In genomic region chr4:155532373-155532772, GRCh38 we compare ENCODE assay signal across 21 cellular contexts.
DNase-seq lines count a peak whose midpoint lies in the region; ATAC-seq, FAIRE-seq and TF ChIP-seq lines count a peak whose summit lies in the region.
"Had no signal": no experiment of that assay in that cellular context is flagged by ENCODE, and none has a peak within 500 bp of the region (broad histone marks: within the 10 kb centered on the region; RNA-seq: fewer than 3 reads in every experiment).

No MANE protein-coding gene starts in this region.

- H3K4me1 ChIP-seq in mucosa of descending colon (ENCODE audit: low read depth) (no peaks in the 10 kb centered on the region), stomach smooth muscle (ENCODE audit: control insufficient read depth, insufficient read depth, low read length) (peaks cover 2% of the 10 kb centered on the region), thyroid gland (no peaks in the 10 kb centered on the region)
- H3K4me1 ChIP-seq: SJSA1 had no signal

- WGBS in thyroid gland, 2 donors: 69 to 70% methylated on average over 4 of the region's 4 CpGs

- FAIRE-seq in endometrium (lab: Jason Lieb, UNC): peak; percentile 12

- TF ChIP-seq POLR2A in thyroid gland (IDR thresholded peaks at IDR 0.05): no peak

- TF ChIP-seq CTCF in mucosa of descending colon (IDR thresholded peaks at IDR 0.05) (no peak), thyroid gland (IDR thresholded peaks at IDR 0.05) (no peak)

- DNase-seq in NCI-H748 treated with DMSO at 0.1 percent for 48 hours (lab: John Stamatoyannopoulos, UW) (peak; percentile 15), mucosa of descending colon (no peak), thyroid gland (no peak)
- no peak for DNase-seq in stimulated activated naive CD4-positive, alpha-beta T cell treated with Interleukin-2 at 50 U/mL for 16 hours (lab: John Stamatoyannopoulos, UW)
- DNase-seq: CD4-positive, CD25-positive, alpha-beta regulatory T cell; EL; GF-D8; H7; HFFc6; MM.1S; NCI-H1092 treated with DMSO at 0.1 percent for 48 hours; NCI-H1436 treated with DMSO at 0.1 percent for 48 hours; NCI-H2227 treated with DMSO at 0.1 percent for 48 hours; NCI-H510A; NCI-H774; OCI-M1 had no signal

- intact Hi-C loops in mucosa of descending colon (cut with DNase I, micrococcal nuclease): no loop called here
- intact Hi-C loops in thyroid gland (cut with DNase I): no loop called here

- H3K4me3 ChIP-seq in mucosa of descending colon (no peak overlapping the region), stomach smooth muscle (ENCODE audit: low read length in 2 of 2) (peak overlapping the region in 1 of 2 donors; percentile 9), thyroid gland (replicated peaks in 1 of 3) (no peak overlapping the region)
- H3K4me3 ChIP-seq: SJSA1 had no signal

- H3K27ac ChIP-seq in stomach smooth muscle (ENCODE audit: low read length): peak overlapping the region; percentile 32
- H3K27ac ChIP-seq in thyroid gland: no peak overlapping the region
- H3K27ac ChIP-seq: SJSA1 had no signal

- no peaks in the 10 kb centered on the region for H3K27me3 ChIP-seq in stomach smooth muscle (ENCODE audit: control insufficient read depth in 1 of 2, insufficient read depth in 2 of 2, low read length in 2 of 2)
- no peaks in the 10 kb centered on the region for H3K27me3 ChIP-seq in thyroid gland
- H3K27me3 ChIP-seq: SJSA1 had no signal

- no peaks in the 10 kb centered on the region for H3K36me3 ChIP-seq in mucosa of descending colon (ENCODE audit: low read depth)
- no peaks in the 10 kb centered on the region for H3K36me3 ChIP-seq in stomach smooth muscle (ENCODE audit: control insufficient read depth in 2 of 2, insufficient read depth in 2 of 2, low read length in 2 of 2)
- H3K36me3 ChIP-seq in thyroid gland: no peaks in the 10 kb centered on the region
- H3K36me3 ChIP-seq: SJSA1 had no signal

- no peaks in the 10 kb centered on the region for H3K9me3 ChIP-seq in mucosa of descending colon
- H3K9me3 ChIP-seq in stomach smooth muscle (ENCODE audit: control insufficient read depth in 2 of 2, low read length in 2 of 2): no peaks in the 10 kb centered on the region
- H3K9me3 ChIP-seq in thyroid gland: no peaks in the 10 kb centered on the region
- H3K9me3 ChIP-seq: SJSA1 had no signal

- no peak overlapping the region for H3K9ac ChIP-seq in stomach smooth muscle (ENCODE audit: low read length in 2 of 2)

- peak; percentile 44 for ATAC-seq in mucosa of descending colon
- ATAC-seq in GM21423 (IDR thresholded peaks at IDR 0.05; ENCODE audit: unreplicated experiment): no peak
- ATAC-seq: Right ventricle myocardium inferior had no signal
